ENCODE assay signal across 9 cellular contexts in genomic region chr2:29113891-29114321, GRCh38. TPM values are rescaled to one million over a fixed set of nuclear protein-coding genes. Genes with fewer than 3 reads are reported as not detected.
DNase-seq lines count a peak whose midpoint lies in the region; ATAC-seq and TF ChIP-seq lines count a peak whose summit lies in the region.
"Had no signal": no experiment of that assay in that cellular context is flagged by ENCODE, and none has a peak within 500 bp of the region (broad histone marks: within the 10 kb centered on the region; RNA-seq: fewer than 3 reads in every experiment).

No MANE protein-coding gene starts in this region.

- peaks cover 0 to 46% (median 24%) of the 10 kb centered on the region in 9 donors for H3K4me1 ChIP-seq in heart right ventricle

- CTCF ChIA-PET in WTC11 (lab: Charles Lee): interaction anchor here (0.6 kb wide), 1 partner anchor 126 kb away, joined by 3 read pairs; no protein-coding TSS in a partner anchor

- peaks cover 63% of the 10 kb centered on the region for H3K27me3 Mint-ChIP-seq in WTC11 (ENCODE audit: low read depth)

- H3K9me3 Mint-ChIP-seq in WTC11: no peaks in the 10 kb centered on the region

- WGBS in heart right ventricle, 2 donors: 16 to 24% methylated on average over 4 of the region's 4 CpGs

- ATAC-seq in WTC11: no peak
- peak in 6 of 8 donors; percentile 26 to 51 (median 36) for ATAC-seq in heart right ventricle
- no peak for ATAC-seq in GM19397 (IDR thresholded peaks at IDR 0.05; ENCODE audit: unreplicated experiment)

- H3K9me3 ChIP-seq in heart right ventricle: no peaks in the 10 kb centered on the region

- POLR2A ChIA-PET in WTC11 (lab: Charles Lee): no interaction called here

- H3K4me3 Mint-ChIP-seq in WTC11: peak overlapping the region; percentile 72

- no peaks in the 10 kb centered on the region; the same call in 1 of the 2 replicates for H3K36me3 Mint-ChIP-seq in WTC11

- H3K4me1 Mint-ChIP-seq in WTC11: peaks cover 6% of the 10 kb centered on the region; the same call in 1 of the 2 replicates

- H3K27ac ChIP-seq in heart right ventricle (peak overlapping the region in 5 of 10 donors; percentile 82 to 93 (median 84)), temporal lobe (ENCODE audit: low read depth, low read length) (peak overlapping the region; percentile 97)

- no peak overlapping the region for H3K4me3 ChIP-seq in heart right ventricle

- TF ChIP-seq CTCF in WTC11 (IDR thresholded peaks at IDR 0.05) (no peak), heart right ventricle (IDR thresholded peaks at IDR 0.05) (no peak)

- no peak overlapping the region for H3K27ac Mint-ChIP-seq in WTC11

- no peaks in the 10 kb centered on the region for H3K36me3 ChIP-seq in heart right ventricle

- intact Hi-C loops in heart right ventricle (cut with DNase I): loop anchor here in 2 of 10 donors (5.0 to 10.0 kb wide), 3 partner anchors 37 to 99 kb away; no protein-coding TSS in a partner anchor

- peak; percentile 81 for DNase-seq in GM04504 (ENCODE audit: low read depth)
- peak; percentile 81 for DNase-seq in M059J (ENCODE audit: low read depth)
- no peak for DNase-seq in WTC11 (ENCODE audit: low spot score)
- DNase-seq in heart right ventricle: peak; percentile 31 to 32
- DNase-seq in DMS 273 treated with DMSO at 0.1 percent for 48 hours (lab: John Stamatoyannopoulos, UW): no peak
- no peak for DNase-seq in D341Med (ENCODE audit: low spot score)

- peaks cover 0 to 8% (median 0%) of the 10 kb centered on the region in 7 donors for H3K27me3 ChIP-seq in heart right ventricle

TF ChIP-seq in WTC11, 78 proteins besides CTCF, POLR2A, EP300 and RAD21 (continues in another document):
- TF ChIP-seq NR2C2 (CRISPR knock-in tag; IDR thresholded peaks at IDR 0.05) (no peak), ZNF416 (CRISPR knock-in tag; IDR thresholded peaks at IDR 0.05) (no peak), EMX1 (CRISPR knock-in tag; IDR thresholded peaks at IDR 0.05) (no peak), CREM (CRISPR knock-in tag; IDR thresholded peaks at IDR 0.05) (no peak), FOXK1 (CRISPR knock-in tag; IDR thresholded peaks at IDR 0.05) (no peak), ATF3 (CRISPR knock-in tag; conservative IDR thresholded peaks at IDR 0.05) (no peak), AR (CRISPR knock-in tag; IDR thresholded peaks at IDR 0.05) (no peak), IRF1 (CRISPR knock-in tag; IDR thresholded peaks at IDR 0.05) (no peak), NFATC4 (CRISPR knock-in tag; IDR thresholded peaks at IDR 0.05) (no peak), NFE2L1 (CRISPR knock-in tag; IDR thresholded peaks at IDR 0.05) (no peak), MYBL2 (CRISPR knock-in tag; IDR thresholded peaks at IDR 0.05) (no peak), RORB (CRISPR knock-in tag; IDR thresholded peaks at IDR 0.05) (no peak), IRF2 (CRISPR knock-in tag; IDR thresholded peaks at IDR 0.05; ENCODE audit: borderline replicate concordance, low read depth) (no peak), GRHL2 (CRISPR knock-in tag; IDR thresholded peaks at IDR 0.05; ENCODE audit: insufficient replicate concordance, severe bottlenecking) (no peak), ZNF532 (CRISPR knock-in tag; IDR thresholded peaks at IDR 0.05; ENCODE audit: borderline replicate concordance) (no peak), ERG (CRISPR knock-in tag; IDR thresholded peaks at IDR 0.05) (no peak), TEAD1 (CRISPR knock-in tag; IDR thresholded peaks at IDR 0.05) (no peak)

RNA-seq across cellular contexts. Expression of gene CLIP4, which starts 1.3 kb away (rescaled TPM):
- total RNA-seq in M059J (2014; rRNA removed; shearing (Covaris generic)): 10.8 and 15.9 TPM in 2 replicates
- total RNA-seq in WTC11 (2021) (0.21 to 0.62 TPM (median 0.39 TPM) in 3 replicates), heart right ventricle (10 to 100 TPM; 31.8 to 55.2 (median 45.2) TPM), temporal lobe (27.5 TPM)
- polyA plus RNA-seq in heart right ventricle: 10 to 100 TPM in 1 of 2 donors, 1 to 10 TPM in 1; 8.3 to 11.2 TPM

RNA-seq across cellular contexts. Expression of gene PCARE, which starts 39.6 kb away (rescaled TPM):
- total RNA-seq in M059J (2014; rRNA removed; shearing (Covaris generic)): not detected in 2 replicates
- total RNA-seq in WTC11 (2021) (not detected in 3 replicates), heart right ventricle (1 to 10 TPM in 7 of 10 donors, under 1 TPM in 3; 0.20 to 3.3 (median 1.2) TPM), temporal lobe (under 0.01 TPM)
- under 1 TPM; 0.04 to 0.29 TPM for polyA plus RNA-seq in heart right ventricle
- total RNA-seq: kidney epithelial cell had no signal

Comparison
In these comparisons a context has a peak if more than half of its experiments do, and no peak if none do; other contexts are left out.
1. DNase-seq: peak in GM04504 (single experiment), M059J (single experiment) and heart right ventricle (2 of 2); none in WTC11 (single experiment), DMS 273 treated with DMSO at 0.1 percent for 48 hours (single experiment) and D341Med (single experiment).
2. ATAC-seq: peak in heart right ventricle (6 of 8); none in WTC11 (single experiment) and GM19397 (single experiment).